Comparison of ENCODE assay signal across 1 cellular context in the genomic region with DNA sequence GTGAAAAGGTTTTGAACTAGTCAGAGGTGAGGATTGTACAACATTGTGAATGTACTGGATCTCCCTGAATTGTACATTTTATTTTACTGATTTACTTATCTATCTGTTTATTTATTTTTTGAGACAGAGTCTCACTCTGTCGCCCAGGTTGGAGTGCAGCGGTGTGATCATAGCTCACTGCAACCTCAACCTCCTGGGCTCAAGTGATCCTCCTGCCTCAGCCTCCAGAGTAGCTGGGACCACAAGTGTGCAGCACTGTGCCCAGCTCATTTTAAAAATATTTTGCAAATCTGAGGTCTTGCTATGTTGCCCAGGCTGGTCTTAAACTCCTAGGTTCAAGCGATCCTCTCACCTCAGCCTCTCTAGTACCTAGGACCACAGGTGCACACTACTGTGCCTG. TPM values are rescaled to one million over a fixed set of nuclear protein-coding genes. Genes with fewer than 3 reads are reported as not detected.
"Had no signal": no experiment of that assay in that cellular context is flagged by ENCODE, and none has a peak within 500 bp of the region (broad histone marks: within the 10 kb centered on the region; RNA-seq: fewer than 3 reads in every experiment).

No MANE protein-coding gene starts in this region.

RNA-seq across cellular contexts. Expression of a gene that starts 19.1 kb away (rescaled TPM):
- total RNA-seq: OCI-LY7 had no signal
